Comparison of ENCODE assay signal across 23 cellular contexts in the genomic region with DNA sequence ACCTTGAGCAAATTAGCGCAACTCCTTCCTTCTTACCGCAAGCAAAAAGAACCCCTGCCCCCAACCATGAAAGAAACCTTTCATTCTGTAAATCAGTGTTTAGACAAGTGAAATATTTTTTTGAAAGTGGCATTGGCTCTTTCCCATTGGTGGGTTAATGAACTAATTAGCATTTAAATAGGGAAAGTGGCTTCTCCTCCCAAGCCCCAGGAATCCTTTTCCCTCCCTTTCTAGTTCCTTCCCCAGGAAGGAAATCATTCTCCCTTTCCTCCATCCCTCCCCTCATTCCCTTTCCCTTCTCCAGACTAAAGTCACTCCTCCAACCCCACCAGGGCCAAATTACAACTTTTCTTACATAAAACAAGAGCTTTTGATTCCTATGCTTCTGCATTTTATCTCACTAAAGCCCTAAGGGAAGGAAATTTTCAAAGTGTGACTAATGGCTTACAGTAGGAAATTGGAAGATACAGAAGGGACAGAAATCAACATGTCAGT. TPM values are rescaled to one million over a fixed set of nuclear protein-coding genes. Genes with fewer than 3 reads are reported as not detected.
DNase-seq lines count a peak whose midpoint lies in the region; ATAC-seq, FAIRE-seq and TF ChIP-seq lines count a peak whose summit lies in the region.
"Had no signal": no experiment of that assay in that cellular context is flagged by ENCODE, and none has a peak within 500 bp of the region (broad histone marks: within the 10 kb centered on the region; RNA-seq: fewer than 3 reads in every experiment).

No MANE protein-coding gene starts in this region.

- H3K36me3 Mint-ChIP-seq in HFFc6 (ENCODE audit: low read depth), result no peaks in the 10 kb centered on the region
- H3K36me3 Mint-ChIP-seq: activated naive CD4-positive, alpha-beta T cell treated with anti-CD3 and anti-CD28 coated beads, Interleukin-2, amount 50 U/mL, for 24 hours; natural killer cell treated with Interleukin-12 subunit alpha and Interleukin-12 subunit beta and Interleukin-15 and Interleukin-18, amount 100 ng/mL, for 72 hours had no signal

- H3K9ac ChIP-seq in iPS-18a (ENCODE audit: low read length), result no peak overlapping the region

- peaks cover 8% of the 10 kb centered on the region for H3K4me1 ChIP-seq in iPS-18a (ENCODE audit: control insufficient read depth, low read depth, low read length)
- H3K4me1 ChIP-seq: esophagus muscularis mucosa, spleen, suprapubic skin had no signal

- no peaks in the 10 kb centered on the region for H3K27me3 ChIP-seq in iPS-18a (ENCODE audit: control insufficient read depth, insufficient read depth, low read length)
- H3K27me3 ChIP-seq: esophagus muscularis mucosa, suprapubic skin had no signal

- H3K36me3 ChIP-seq in iPS-18a (ENCODE audit: control insufficient read depth, low read depth, low read length), result no peaks in the 10 kb centered on the region
- H3K36me3 ChIP-seq: esophagus muscularis mucosa, spleen, suprapubic skin had no signal

- H3K27ac Mint-ChIP-seq in HFFc6, result no peak overlapping the region
- H3K27ac Mint-ChIP-seq: activated naive CD4-positive, alpha-beta T cell treated with anti-CD3 and anti-CD28 coated beads, Interleukin-2, amount 50 U/mL, for 24 hours; natural killer cell treated with Interleukin-12 subunit alpha and Interleukin-12 subunit beta and Interleukin-15 and Interleukin-18, amount 100 ng/mL, for 72 hours had no signal

- no peaks in the 10 kb centered on the region for H3K9me3 Mint-ChIP-seq in HFFc6
- H3K9me3 Mint-ChIP-seq: activated naive CD4-positive, alpha-beta T cell treated with anti-CD3 and anti-CD28 coated beads, Interleukin-2, amount 50 U/mL, for 24 hours; brain; natural killer cell treated with Interleukin-12 subunit alpha and Interleukin-12 subunit beta and Interleukin-15 and Interleukin-18, amount 100 ng/mL, for 72 hours had no signal

- H3K4me3 ChIP-seq in iPS-18a (ENCODE audit: low read length), result peak overlapping the region; percentile 50
- H3K4me3 ChIP-seq: esophagus muscularis mucosa, spleen, suprapubic skin had no signal

- H3K27me3 Mint-ChIP-seq in HFFc6 (ENCODE audit: insufficient read depth), result peaks cover 8% of the 10 kb centered on the region
- H3K27me3 Mint-ChIP-seq: activated naive CD4-positive, alpha-beta T cell treated with anti-CD3 and anti-CD28 coated beads, Interleukin-2, amount 50 U/mL, for 24 hours had no signal

- H3K9me3 ChIP-seq in iPS-18a (ENCODE audit: control insufficient read depth, low read depth, low read length), result no peaks in the 10 kb centered on the region
- H3K9me3 ChIP-seq: esophagus muscularis mucosa, spleen, suprapubic skin had no signal

- peaks cover 15% of the 10 kb centered on the region for H3K4me1 Mint-ChIP-seq in HFFc6 (ENCODE audit: low read depth)
- H3K4me1 Mint-ChIP-seq: activated naive CD4-positive, alpha-beta T cell treated with anti-CD3 and anti-CD28 coated beads, Interleukin-2, amount 50 U/mL, for 24 hours had no signal

- TF ChIP-seq POLR2A in H54 (IDR thresholded peaks at IDR 0.05; ENCODE audit: low read depth, low read length), result no peak

- H3K4me3 Mint-ChIP-seq in HFFc6, result no peak overlapping the region
- H3K4me3 Mint-ChIP-seq: activated naive CD4-positive, alpha-beta T cell treated with anti-CD3 and anti-CD28 coated beads, Interleukin-2, amount 50 U/mL, for 24 hours; natural killer cell treated with Interleukin-12 subunit alpha and Interleukin-12 subunit beta and Interleukin-15 and Interleukin-18, amount 100 ng/mL, for 72 hours had no signal

- no peak for TF ChIP-seq CTCF in HFFc6 (IDR thresholded peaks at IDR 0.05)

- peak; percentile 27 for DNase-seq in HFFc6
- DNase-seq in astrocyte of the hippocampus (ENCODE audit: low read depth, low spot score), result peak; percentile 44
- no peak for DNase-seq in activated CD4-positive, alpha-beta T cell treated with anti-CD3 and anti-CD28 coated beads, Interleukin-2, amount 50 U/mL, for 4 hours
- DNase-seq in H54 (ENCODE audit: insufficient read length, low spot score), result no peak
- no peak for DNase-seq in activated T-cell treated with anti-CD3 and anti-CD28 coated beads, Interleukin-2, amount 50 U/mL, for 1 hour
- DNase-seq: activated CD4-positive, alpha-beta T cell treated with anti-CD3 and anti-CD28 coated beads, Interleukin-2, amount 50 U/mL, for 48 hours; activated T-cell treated with anti-CD3 and anti-CD28 coated beads, Interleukin-2, amount 50 U/mL, for 48 hours; dermis blood vessel endothelial cell; glutamatergic neuron; mesenchymal stem cell; NCI-H1930; NCI-H446; spleen; stimulated activated CD8-positive, alpha-beta memory T cell treated with anti-CD3 and anti-CD28 coated beads, Interleukin-4, amount 100 ng/mL, for 48 hours had no signal

- H3K27ac ChIP-seq in iPS-18a (ENCODE audit: low read length), result no peak overlapping the region
- H3K27ac ChIP-seq: esophagus muscularis mucosa, spleen, suprapubic skin had no signal

- FAIRE-seq in H54 (lab: Jason Lieb, UNC), result no peak
- FAIRE-seq: G401.6 had no signal

- no peak for ATAC-seq in GM21423 (IDR thresholded peaks at IDR 0.05; ENCODE audit: unreplicated experiment)
- ATAC-seq: natural killer cell treated with Interleukin-12 subunit alpha and Interleukin-12 subunit beta and Interleukin-15 and Interleukin-18, amount 100 ng/mL, for 72 hours had no signal

RNA-seq across cellular contexts. Expression of gene TYMS, which starts 22.9 kb away (rescaled TPM):
- 100 to 1,000 TPM in 5 of 6 experiments, 10 to 100 TPM in 1; 88.6 to 179 (median 153) TPM for total RNA-seq in HFFc6 (2021; fragmentation: NEBNext Ultra II Directional; extraction: Animal tissue kit (Norgen Biotek cat#: 25700))

RNA-seq across cellular contexts. Expression of gene CLUL1, which starts 37.8 kb away (rescaled TPM):
- total RNA-seq in HFFc6 (2021; fragmentation: NEBNext Ultra II Directional; extraction: Animal tissue kit (Norgen Biotek cat#: 25700)), result not detected
- total RNA-seq: natural killer cell treated with Interleukin-12 subunit alpha and Interleukin-12 subunit beta and Interleukin-15 and Interleukin-18, amount 100 ng/mL, for 72 hours had no signal

RNA-seq across cellular contexts. Expression of gene CETN1, which starts 54.4 kb away (rescaled TPM):
- not detected for total RNA-seq in HFFc6 (2021; fragmentation: NEBNext Ultra II Directional; extraction: Animal tissue kit (Norgen Biotek cat#: 25700))
- total RNA-seq: dermis blood vessel endothelial cell; esophagus muscularis mucosa; kidney epithelial cell; natural killer cell treated with Interleukin-12 subunit alpha and Interleukin-12 subunit beta and Interleukin-15 and Interleukin-18, amount 100 ng/mL, for 72 hours; spleen; suprapubic skin had no signal

Comparison
In these comparisons a context has a peak if more than half of its experiments do, and no peak if none do; other contexts are left out.
1. DNase-seq: peak in HFFc6 (single experiment) and astrocyte of the hippocampus (single experiment); none in activated CD4-positive, alpha-beta T cell treated with anti-CD3 and anti-CD28 coated beads, Interleukin-2, amount 50 U/mL, for 4 hours (0 of 2), H54 (single experiment) and activated T-cell treated with anti-CD3 and anti-CD28 coated beads, Interleukin-2, amount 50 U/mL, for 1 hour (single experiment).